Comparison of ENCODE assay signal across 32 cellular contexts in the genomic region with DNA sequence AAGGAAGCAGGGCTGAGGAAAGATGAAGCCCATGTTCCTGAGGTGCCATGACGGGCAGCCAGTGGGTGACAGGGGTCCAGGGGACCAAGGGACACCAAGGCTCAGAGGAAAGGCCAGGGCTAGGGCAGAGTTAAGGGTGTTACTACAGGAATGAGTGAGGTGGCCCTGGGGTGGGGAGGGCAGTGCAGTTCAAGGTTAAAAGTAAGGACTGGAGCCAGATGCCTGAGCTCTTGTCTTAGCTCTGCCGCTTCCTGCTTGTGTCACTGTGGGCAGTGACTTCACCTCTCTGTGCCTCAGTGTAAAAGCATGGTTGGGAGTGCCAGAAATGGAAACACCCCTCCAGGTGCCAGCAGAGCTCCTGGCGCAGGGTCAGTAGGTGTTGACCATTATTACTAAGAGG. TPM values are rescaled to one million over a fixed set of nuclear protein-coding genes. Genes with fewer than 3 reads are reported as not detected.
"Had no signal": no experiment of that assay in that cellular context is flagged by ENCODE, and none has a peak within 500 bp of the region (broad histone marks: within the 10 kb centered on the region; RNA-seq: fewer than 3 reads in every experiment).

No MANE protein-coding gene starts in this region.

- H3K9me3 Mint-ChIP-seq: mesothelial cell of epicardium, naive B cell had no signal

- H3K27ac ChIP-seq: coronary artery, esophagus squamous epithelium, heart right ventricle, left lung, neutrophil, parathyroid adenoma, suprapubic skin, thyroid gland, vagina had no signal

- H3K79me2 ChIP-seq: parathyroid adenoma had no signal

- H3K4me1 ChIP-seq: parathyroid adenoma had no signal

- H3K27me3 Mint-ChIP-seq: naive B cell, progenitor cell of endocrine pancreas had no signal

- H3K4me3 ChIP-seq: coronary artery, esophagus squamous epithelium, heart right ventricle, left lung, mucosa of descending colon, smooth muscle cell, suprapubic skin, thyroid gland, vagina had no signal

- H3K9me3 ChIP-seq: esophagus squamous epithelium, heart right ventricle, left lung, mucosa of descending colon, neutrophil, suprapubic skin, thyroid gland, vagina had no signal

- H3K27me3 ChIP-seq: esophagus squamous epithelium, heart right ventricle, left lung, suprapubic skin, thyroid gland, vagina had no signal

- H2AFZ ChIP-seq: parathyroid adenoma had no signal

- DNase-seq: dermis blood vessel endothelial cell; effector memory CD4-positive, alpha-beta T cell; erythroblast; esophagus squamous epithelium; foreskin melanocyte; glutamatergic neuron; heart right ventricle; hippocampal formation; left cardiac atrium; left lung; mesenchymal stem cell; mucosa of descending colon; naive B cell; stimulated activated CD4-positive, alpha-beta T cell treated with anti-CD3 and anti-CD28 coated beads, Interleukin-12 subunit alpha, Interleukin-12 subunit beta, amount 100 ng/mL, for 4 hours; stimulated activated CD4-positive, alpha-beta T cell treated with anti-CD3 and anti-CD28 coated beads, Interleukin-1b, Interleukin-23, amount 100 ng/mL, for 48 hours; stimulated activated CD4-positive, alpha-beta T cell treated with anti-CD3 and anti-CD28 coated beads, Interleukin-4, amount 100 ng/mL, for 1 hour; stimulated activated CD8-positive, alpha-beta memory T cell treated with anti-CD3 and anti-CD28 coated beads, Interleukin-4, amount 100 ng/mL, for 48 hours; stimulated activated naive CD4-positive, alpha-beta T cell treated with Interleukin-2 at 50 U/mL for 16 hours; thyroid gland; trophoblast cell had no signal

- H3K4me2 ChIP-seq: smooth muscle cell had no signal

- H3K27ac Mint-ChIP-seq: mesothelial cell of epicardium, progenitor cell of endocrine pancreas had no signal

- ATAC-seq: heart right ventricle, left cardiac atrium, left lung, mucosa of descending colon, sciatic nerve had no signal

- H3K4me3 Mint-ChIP-seq: mesothelial cell of epicardium had no signal

RNA-seq across cellular contexts. Expression of a gene that starts 4.9 kb away (rescaled TPM):
- total RNA-seq: kidney epithelial cell, smooth muscle cell, vagina had no signal

RNA-seq across cellular contexts. Expression of a gene that starts 29.7 kb away (rescaled TPM):
- total RNA-seq: dermis blood vessel endothelial cell, endothelial cell of umbilical vein, kidney epithelial cell, left cardiac atrium, left lung, lung microvascular endothelial cell, mucosa of descending colon, progenitor cell of endocrine pancreas, sciatic nerve, thyroid gland had no signal
